ENCODE assay signal across 26 cellular contexts in the genomic region with DNA sequence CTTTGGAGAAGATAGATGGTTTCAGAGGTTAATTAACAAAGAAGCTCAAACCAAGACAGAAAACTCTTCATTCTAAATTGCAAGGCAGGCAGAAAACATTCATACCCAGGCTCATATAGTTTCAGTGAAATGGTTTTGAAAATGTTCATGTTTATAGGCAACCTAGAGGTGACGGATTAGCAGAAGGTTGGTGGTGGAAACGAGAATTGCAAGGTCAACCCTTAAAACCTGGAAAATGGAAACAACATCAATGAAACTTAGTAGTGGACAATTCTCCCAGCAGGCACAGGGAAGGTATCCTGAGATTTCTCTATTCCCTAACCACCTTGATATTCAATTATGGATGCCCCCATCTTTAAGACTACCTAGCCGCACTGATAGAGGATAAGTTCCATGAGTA. TPM values are rescaled to one million over a fixed set of nuclear protein-coding genes. Genes with fewer than 3 reads are reported as not detected.
DNase-seq lines count a peak whose midpoint lies in the region; ATAC-seq, FAIRE-seq and TF ChIP-seq lines count a peak whose summit lies in the region.
"Had no signal": no experiment of that assay in that cellular context is flagged by ENCODE, and none has a peak within 500 bp of the region (broad histone marks: within the 10 kb centered on the region; RNA-seq: fewer than 3 reads in every experiment).

No MANE protein-coding gene starts in this region.

- peak overlapping the region in 3 of 11 experiments; percentile 31 to 86 (median 85); a peak in 5 of 22 replicates for H3K9ac ChIP-seq in BLaER1 treated with 17β-estradiol and CSF1 and Interleukin-3, amounts not matched to agents 10 nM and 100 nM

- peaks cover 7 to 53% (median 37%) of the 10 kb centered on the region in 10 experiments; a peak in 17 of 20 replicates for H3K4me1 ChIP-seq in BLaER1 treated with 17β-estradiol and CSF1 and Interleukin-3, amounts not matched to agents 10 nM and 100 nM
- no peaks in the 10 kb centered on the region for H3K4me1 ChIP-seq in gastroesophageal sphincter
- H3K4me1 ChIP-seq in stomach = no peaks in the 10 kb centered on the region
- H3K4me1 ChIP-seq: pancreas had no signal

- no peak for TF ChIP-seq POLR2A in gastroesophageal sphincter (IDR thresholded peaks at IDR 0.05)
- no peak for TF ChIP-seq POLR2A in stomach (IDR thresholded peaks at IDR 0.05)

- no peaks in the 10 kb centered on the region for H4K20me1 ChIP-seq in BLaER1 treated with 17β-estradiol and CSF1 and Interleukin-3, amounts not matched to agents 10 nM and 100 nM

- H3K9me3 ChIP-seq in BLaER1 treated with 17β-estradiol and CSF1 and Interleukin-3, amounts not matched to agents 10 nM and 100 nM (replicated peaks in 1 of 11) = peaks cover 0 to 66% (median 0%) of the 10 kb centered on the region in 11 experiments; a peak in 9 of 22 replicates
- H3K9me3 ChIP-seq in gastroesophageal sphincter = no peaks in the 10 kb centered on the region
- H3K9me3 ChIP-seq in stomach = no peaks in the 10 kb centered on the region
- H3K9me3 ChIP-seq: pancreas had no signal

- H3K36me3 ChIP-seq in BLaER1 treated with 17β-estradiol and CSF1 and Interleukin-3, amounts not matched to agents 10 nM and 100 nM = peaks cover 0 to 50% (median 0%) of the 10 kb centered on the region in 11 experiments; a peak in 6 of 22 replicates
- H3K36me3 ChIP-seq in gastroesophageal sphincter (no peaks in the 10 kb centered on the region), stomach (no peaks in the 10 kb centered on the region)
- H3K36me3 ChIP-seq: pancreas had no signal

- WGBS in gastroesophageal sphincter (ENCODE audit: low coverage in 1 of 2), 2 donors = 57 to 100% methylated on average over 1 to 3 of the region's 3 CpGs
- WGBS in stomach, 5 donors = 71 to 81% (median 77%) methylated on average over 3 of the region's 3 CpGs

- no peak for ATAC-seq in gastroesophageal sphincter
- ATAC-seq in HG02571 (IDR thresholded peaks at IDR 0.05; ENCODE audit: unreplicated experiment) = no peak
- ATAC-seq: activated naive CD4-positive, alpha-beta T cell treated with anti-CD3 and anti-CD28 coated beads, Interleukin-2, amount 50 U/mL, for 72 hours; pancreas; stimulated activated naive B cell treated with anti-CD40 and anti-IgM and Interleukin-4, amounts not matched to agents 10 μg/mL and 1 μg/mL and 100 μg/mL, for 72 hours; T-helper 17 cell had no signal

- no peaks in the 10 kb centered on the region for H3K9me3 Mint-ChIP-seq in activated T-helper 2 cell treated with anti-CD3 and anti-CD28 coated beads, Interferon-gamma antibody, Interleukin-2, Interleukin-4, amounts not matched to agents 10 μg/mL and 5 μg/mL and 100 μg/mL, durations not matched to agents 14 hours and 24 hours and 36 hours
- H3K9me3 Mint-ChIP-seq: activated CD4-positive, alpha-beta T cell treated with anti-CD3 and anti-CD28 coated beads, Interleukin-2, amount 10 ng/mL, durations not matched to agents 24 days and 14 days; activated naive CD4-positive, alpha-beta T cell treated with anti-CD3 and anti-CD28 coated beads, Interleukin-2, amount 50 U/mL, for 72 hours; activated T-helper 1 cell treated with anti-CD3 and anti-CD28 coated beads, Interleukin-12 subunit alpha, Interleukin-12 subunit beta, Interleukin-2, Interleukin-4 antibody, amounts not matched to agents 30 ng/mL and 10 ng/mL and 1 ng/mL, durations not matched to agents 14 hours and 24 hours and 36 hours; stimulated activated naive B cell treated with anti-CD40 and anti-IgM and Interleukin-4, amounts not matched to agents 10 μg/mL and 1 μg/mL and 100 μg/mL, for 72 hours had no signal

- DNase-seq in HTR-8/SVneo (ENCODE audit: insufficient read length, low spot score) (no peak), stomach (no peak), frontal cortex (ENCODE audit: low spot score in 2 of 2) (no peak)
- no peak for DNase-seq in activated T-helper 2 cell treated with anti-CD3 and anti-CD28 coated beads, Interferon-gamma antibody, Interleukin-2, Interleukin-4, amounts not matched to agents 10 μg/mL and 5 μg/mL and 100 μg/mL, durations not matched to agents 14 hours and 24 hours and 36 hours (ENCODE audit: low spot score)
- DNase-seq: activated CD4-positive, alpha-beta T cell treated with anti-CD3 and anti-CD28 coated beads, Interleukin-2, amount 10 ng/mL, durations not matched to agents 24 days and 14 days; effector CD8-positive, alpha-beta T cell; NCI-H1105 treated with DMSO at 0.1 percent for 48 hours; NCI-H2081 treated with DMSO at 0.1 percent for 48 hours; pancreas; stimulated activated CD4-positive, alpha-beta T cell treated with anti-CD3 and anti-CD28 coated beads, Interleukin-2, amount 100 ng/mL, for 24 hours; stimulated activated naive B cell treated with anti-CD40 and anti-IgM and Interleukin-4, amounts not matched to agents 10 μg/mL and 1 μg/mL and 100 μg/mL, for 72 hours; T-helper 17 cell had no signal

- H3K27ac Mint-ChIP-seq in activated T-helper 2 cell treated with anti-CD3 and anti-CD28 coated beads, Interferon-gamma antibody, Interleukin-2, Interleukin-4, amounts not matched to agents 10 μg/mL and 5 μg/mL and 100 μg/mL, durations not matched to agents 14 hours and 24 hours and 36 hours = no peak overlapping the region
- H3K27ac Mint-ChIP-seq: activated CD4-positive, alpha-beta T cell treated with anti-CD3 and anti-CD28 coated beads, Interleukin-2, amount 10 ng/mL, durations not matched to agents 24 days and 14 days; activated naive CD4-positive, alpha-beta T cell treated with anti-CD3 and anti-CD28 coated beads, Interleukin-2, amount 50 U/mL, for 72 hours; activated T-helper 1 cell treated with anti-CD3 and anti-CD28 coated beads, Interleukin-12 subunit alpha, Interleukin-12 subunit beta, Interleukin-2, Interleukin-4 antibody, amounts not matched to agents 30 ng/mL and 10 ng/mL and 1 ng/mL, durations not matched to agents 14 hours and 24 hours and 36 hours; mesothelial cell of epicardium; nephron; stimulated activated naive B cell treated with anti-CD40 and anti-IgM and Interleukin-4, amounts not matched to agents 10 μg/mL and 1 μg/mL and 100 μg/mL, for 72 hours; T-helper 17 cell had no signal

- no peaks in the 10 kb centered on the region for H3K36me3 Mint-ChIP-seq in activated T-helper 2 cell treated with anti-CD3 and anti-CD28 coated beads, Interferon-gamma antibody, Interleukin-2, Interleukin-4, amounts not matched to agents 10 μg/mL and 5 μg/mL and 100 μg/mL, durations not matched to agents 14 hours and 24 hours and 36 hours (ENCODE audit: low read depth)
- H3K36me3 Mint-ChIP-seq: activated naive CD4-positive, alpha-beta T cell treated with anti-CD3 and anti-CD28 coated beads, Interleukin-2, amount 50 U/mL, for 72 hours; mesothelial cell of epicardium; stimulated activated naive B cell treated with anti-CD40 and anti-IgM and Interleukin-4, amounts not matched to agents 10 μg/mL and 1 μg/mL and 100 μg/mL, for 72 hours had no signal

- TF ChIP-seq EP300 in gastroesophageal sphincter (IDR thresholded peaks at IDR 0.05) = no peak
- no peak for TF ChIP-seq EP300 in stomach (IDR thresholded peaks at IDR 0.05)

- H3K4me3 ChIP-seq in BLaER1 treated with 17β-estradiol and CSF1 and Interleukin-3, amounts not matched to agents 10 nM and 100 nM = peak overlapping the region in 3 of 10 experiments; percentile 43 to 57 (median 57); a peak in 7 of 20 replicates
- H3K4me3 ChIP-seq in gastroesophageal sphincter = peak overlapping the region; percentile 5 to 28
- H3K4me3 ChIP-seq in stomach = peak overlapping the region in 2 of 4 donors; percentile 3 to 5
- H3K4me3 ChIP-seq: pancreas, SK-N-MC had no signal

- intact Hi-C loops in stomach (cut with DNase I; ENCODE audit: low total_unique reads) = no loop called here
- intact Hi-C loops in activated T-helper 2 cell treated with anti-CD3 and anti-CD28 coated beads, Interferon-gamma antibody, Interleukin-2, Interleukin-4, amounts not matched to agents 10 μg/mL and 5 μg/mL and 100 μg/mL, durations not matched to agents 14 hours and 24 hours and 36 hours (cut with micrococcal nuclease) = no loop called here

- H3K27me3 ChIP-seq in BLaER1 treated with 17β-estradiol and CSF1 and Interleukin-3, amounts not matched to agents 10 nM and 100 nM = no peaks in the 10 kb centered on the region
- no peaks in the 10 kb centered on the region for H3K27me3 ChIP-seq in gastroesophageal sphincter
- H3K27me3 ChIP-seq in stomach = no peaks in the 10 kb centered on the region

- H3K4me1 Mint-ChIP-seq in activated T-helper 2 cell treated with anti-CD3 and anti-CD28 coated beads, Interferon-gamma antibody, Interleukin-2, Interleukin-4, amounts not matched to agents 10 μg/mL and 5 μg/mL and 100 μg/mL, durations not matched to agents 14 hours and 24 hours and 36 hours (ENCODE audit: low read depth) = peaks cover 3% of the 10 kb centered on the region
- H3K4me1 Mint-ChIP-seq: stimulated activated naive B cell treated with anti-CD40 and anti-IgM and Interleukin-4, amounts not matched to agents 10 μg/mL and 1 μg/mL and 100 μg/mL, for 72 hours; T-helper 17 cell had no signal

- no peak overlapping the region for H3K4me3 Mint-ChIP-seq in activated T-helper 2 cell treated with anti-CD3 and anti-CD28 coated beads, Interferon-gamma antibody, Interleukin-2, Interleukin-4, amounts not matched to agents 10 μg/mL and 5 μg/mL and 100 μg/mL, durations not matched to agents 14 hours and 24 hours and 36 hours (ENCODE audit: low read depth)
- H3K4me3 Mint-ChIP-seq: activated CD4-positive, alpha-beta T cell treated with anti-CD3 and anti-CD28 coated beads, Interleukin-2, amount 10 ng/mL, durations not matched to agents 24 days and 14 days; activated T-helper 1 cell treated with anti-CD3 and anti-CD28 coated beads, Interleukin-12 subunit alpha, Interleukin-12 subunit beta, Interleukin-2, Interleukin-4 antibody, amounts not matched to agents 30 ng/mL and 10 ng/mL and 1 ng/mL, durations not matched to agents 14 hours and 24 hours and 36 hours; mesothelial cell of epicardium; nephron; stimulated activated naive B cell treated with anti-CD40 and anti-IgM and Interleukin-4, amounts not matched to agents 10 μg/mL and 1 μg/mL and 100 μg/mL, for 72 hours; T-helper 17 cell had no signal

- peak overlapping the region in 6 of 11 experiments; percentile 63 to 96 (median 82); a peak in 10 of 22 replicates for H3K27ac ChIP-seq in BLaER1 treated with 17β-estradiol and CSF1 and Interleukin-3, amounts not matched to agents 10 nM and 100 nM
- H3K27ac ChIP-seq in gastroesophageal sphincter (peak overlapping the region in 2 of 4 donors; percentile 17 to 31), stomach (peak overlapping the region in 3 of 5 donors; percentile 23 to 38 (median 27))
- H3K27ac ChIP-seq: C4-2B, pancreas, SK-N-MC had no signal

- TF ChIP-seq CTCF in gastroesophageal sphincter (IDR thresholded peaks at IDR 0.05) = no peak
- no peak for TF ChIP-seq CTCF in stomach (IDR thresholded peaks at IDR 0.05)

- H3K27me3 Mint-ChIP-seq in activated T-helper 2 cell treated with anti-CD3 and anti-CD28 coated beads, Interferon-gamma antibody, Interleukin-2, Interleukin-4, amounts not matched to agents 10 μg/mL and 5 μg/mL and 100 μg/mL, durations not matched to agents 14 hours and 24 hours and 36 hours (ENCODE audit: low read depth) = peaks cover 4% of the 10 kb centered on the region

- FAIRE-seq in HTR-8/SVneo (lab: Jason Lieb, UNC) (peak; percentile 4), frontal cortex (lab: Jason Lieb, UNC) (no peak)
- FAIRE-seq: astrocyte, D721Med, GM19239, pancreas had no signal

- H3K4me2 ChIP-seq in BLaER1 treated with 17β-estradiol and CSF1 and Interleukin-3, amounts not matched to agents 10 nM and 100 nM = peak overlapping the region in 3 of 11 experiments; percentile 74 to 82 (median 80); a peak in 6 of 22 replicates

RNA-seq across cellular contexts. Expression of a gene that starts 1.0 kb away (rescaled TPM):
- total RNA-seq in gastroesophageal sphincter (100 to 1,000 TPM in 2 of 4 donors, 10 to 100 TPM in 2; 68.5 to 397 (median 218) TPM), stomach (100 to 1,000 TPM in 1 of 5 donors, 10 to 100 TPM in 4; 19.6 to 109 (median 52.5) TPM), frontal cortex (1.6 TPM)
- 10 to 100 TPM; 14.7 to 32.5 (median 18.3) TPM for polyA plus RNA-seq in stomach
- not detected in 2 replicates for total RNA-seq in activated T-helper 2 cell treated with anti-CD3 and anti-CD28 coated beads, Interferon-gamma antibody, Interleukin-2, Interleukin-4, amounts not matched to agents 10 μg/mL and 5 μg/mL and 100 μg/mL, durations not matched to agents 14 hours and 24 hours and 36 hours
- total RNA-seq: activated CD4-positive, alpha-beta T cell treated with anti-CD3 and anti-CD28 coated beads, Interleukin-2, amount 10 ng/mL, durations not matched to agents 24 days and 14 days; activated naive CD4-positive, alpha-beta T cell treated with anti-CD3 and anti-CD28 coated beads, Interleukin-2, amount 50 U/mL, for 72 hours; activated T-helper 1 cell treated with anti-CD3 and anti-CD28 coated beads, Interleukin-12 subunit alpha, Interleukin-12 subunit beta, Interleukin-2, Interleukin-4 antibody, amounts not matched to agents 30 ng/mL and 10 ng/mL and 1 ng/mL, durations not matched to agents 14 hours and 24 hours and 36 hours; astrocyte; NCI-H460 had no signal
- polyA plus RNA-seq: AG04450 had no signal

RNA-seq across cellular contexts. Expression of a gene that starts 58.7 kb away (rescaled TPM):
- 1 to 10 TPM in 2 of 4 donors, under 1 TPM in 2; 0.42 to 3.2 (median 1.3) TPM for total RNA-seq in gastroesophageal sphincter
- 10 to 100 TPM in 2 of 5 donors, 1 to 10 TPM in 2, under 1 TPM in 1; 0.58 to 99.5 (median 8.3) TPM for total RNA-seq in stomach
- polyA plus RNA-seq in stomach = 1 to 10 TPM in 2 of 3 donors, under 1 TPM in 1; 0.75 to 3.5 (median 1.8) TPM
- 5.7 TPM for total RNA-seq in frontal cortex
- not detected in 2 replicates for total RNA-seq in activated T-helper 2 cell treated with anti-CD3 and anti-CD28 coated beads, Interferon-gamma antibody, Interleukin-2, Interleukin-4, amounts not matched to agents 10 μg/mL and 5 μg/mL and 100 μg/mL, durations not matched to agents 14 hours and 24 hours and 36 hours
- total RNA-seq: activated CD4-positive, alpha-beta T cell treated with anti-CD3 and anti-CD28 coated beads, Interleukin-2, amount 10 ng/mL, durations not matched to agents 24 days and 14 days; activated naive CD4-positive, alpha-beta T cell treated with anti-CD3 and anti-CD28 coated beads, Interleukin-2, amount 50 U/mL, for 72 hours; activated T-helper 1 cell treated with anti-CD3 and anti-CD28 coated beads, Interleukin-12 subunit alpha, Interleukin-12 subunit beta, Interleukin-2, Interleukin-4 antibody, amounts not matched to agents 30 ng/mL and 10 ng/mL and 1 ng/mL, durations not matched to agents 14 hours and 24 hours and 36 hours had no signal
